ENCODE assay signal across 20 cellular contexts in the genomic region with DNA sequence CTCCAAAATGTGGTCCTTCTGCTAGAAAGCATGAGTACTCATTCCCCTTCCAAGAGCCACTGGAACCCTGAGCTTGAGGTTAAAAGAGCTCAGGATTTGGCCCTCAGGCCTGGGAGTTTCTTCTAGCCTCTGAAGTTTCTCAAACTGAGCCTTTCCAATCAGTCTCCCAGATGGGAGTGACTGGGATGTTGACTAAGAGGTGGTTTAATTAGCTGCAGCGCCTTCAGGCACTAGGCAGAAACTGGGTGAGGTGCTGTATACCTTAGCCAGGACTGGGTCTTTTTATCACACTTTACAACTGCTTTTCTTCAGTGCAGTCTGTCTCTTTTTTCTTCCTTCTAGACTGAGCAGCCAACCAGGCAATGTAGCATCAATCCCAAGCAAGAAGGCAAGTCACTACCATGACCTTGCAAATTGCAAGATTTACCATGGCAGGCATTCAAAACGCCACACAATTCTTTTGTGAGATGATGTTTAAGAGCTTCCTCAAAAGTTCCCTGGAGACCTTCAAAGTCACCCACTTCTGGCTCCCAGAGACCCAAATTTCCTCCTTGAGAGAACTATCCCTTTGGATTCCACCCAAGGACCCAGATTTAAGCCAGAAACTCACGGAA.
DNase-seq lines count a peak whose midpoint lies in the region; ATAC-seq and TF ChIP-seq lines count a peak whose summit lies in the region.
"Had no signal": no experiment of that assay in that cellular context is flagged by ENCODE, and none has a peak within 500 bp of the region (broad histone marks: within the 10 kb centered on the region; RNA-seq: fewer than 3 reads in every experiment).

No MANE protein-coding gene starts in this region.

- POLR2A ChIA-PET in RWPE1 (lab: Yijun Ruan, JAX; ENCODE audit: low non-redundant PET) = no interaction called here

- no peak for TF ChIP-seq EP300 in suprapubic skin (IDR thresholded peaks at IDR 0.05)

- DNase-seq in RWPE1 (ENCODE audit: low spot score) (peak; percentile 20), medulla oblongata (ENCODE audit: extremely low spot score) (peak; percentile 55), suprapubic skin (ENCODE audit: low spot score in 2 of 2) (no peak), BE2C (no peak), GM23338 (ENCODE audit: low spot score) (no peak)
- DNase-seq in activated effector memory CD4-positive, alpha-beta T cell treated with anti-CD3 and anti-CD28 coated beads, Interleukin-2, amount 50 U/mL, for 16 hours = no peak
- DNase-seq: CD4-positive, CD25-positive, alpha-beta regulatory T cell; DMS79 treated with DMSO at 0.1 percent for 48 hours; GOT3; HCEC 1CT; KG1; MV-4-11; NCI-H1105 treated with DMSO at 0.1 percent for 48 hours; NCI-H2029 treated with DMSO at 0.1 percent for 48 hours; NCI-H226; NCI-H510A treated with DMSO at 0.1 percent for 48 hours; NCI-H774; Right ventricle myocardium superior had no signal

- peaks cover 11% of the 10 kb centered on the region for H3K9me3 Mint-ChIP-seq in GM23338

- 0 out of 2 replicates have a peak, but pooled peaks cover 4% of the 10 kb centered on the region for H4K20me1 ChIP-seq in GM23338 (replicated peaks; ENCODE audit: insufficient read depth)

- WGBS in suprapubic skin = 62% methylated on average over 3 of the region's 3 CpGs

- H3K4me3 ChIP-seq in suprapubic skin = no peak overlapping the region
- no peak overlapping the region for H3K4me3 ChIP-seq in BE2C (ENCODE audit: low read depth, low read length)
- H3K4me3 ChIP-seq in GM23338 = no peak overlapping the region

- H3K9me2 ChIP-seq in GM23338 (ENCODE audit: insufficient read depth) = peaks cover 20% of the 10 kb centered on the region

- H3K27me3 Mint-ChIP-seq in GM23338 (ENCODE audit: insufficient read depth, low read depth, poor library complexity) = peaks cover 13% of the 10 kb centered on the region

- H3K9me3 ChIP-seq in suprapubic skin (no peaks in the 10 kb centered on the region), BE2C (no peaks in the 10 kb centered on the region)

- H3K36me3 ChIP-seq in suprapubic skin (no peaks in the 10 kb centered on the region), BE2C (no peaks in the 10 kb centered on the region), GM23338 (ENCODE audit: insufficient read depth) (no peaks in the 10 kb centered on the region)

- H3K4me2 ChIP-seq in GM23338 = no peak overlapping the region

- no peak for TF ChIP-seq POLR2A in suprapubic skin (IDR thresholded peaks at IDR 0.05)

- peak; percentile 63 for ATAC-seq in esophagus mucosa
- no peak for ATAC-seq in GM23338

- H3K79me2 ChIP-seq in GM23338 (replicated peaks; ENCODE audit: insufficient read depth) = no peaks in the 10 kb centered on the region

- peaks cover 8% of the 10 kb centered on the region; the same call in 2 of the 3 replicates for H3K36me3 Mint-ChIP-seq in GM23338 (ENCODE audit: low read depth)
- H3K36me3 Mint-ChIP-seq: CD4-positive, CD25-positive, alpha-beta regulatory T cell had no signal

- H3F3A ChIP-seq in GM23338 (replicated peaks; ENCODE audit: low read depth) = no peaks in the 10 kb centered on the region

- TF ChIP-seq CTCF in RWPE1 (conservative IDR thresholded peaks at IDR 0.05; ENCODE audit: low read depth) (no peak), suprapubic skin (IDR thresholded peaks at IDR 0.05) (no peak), BE2C (IDR thresholded peaks at IDR 0.05; ENCODE audit: low read depth, low read length) (no peak), GM23338 (conservative IDR thresholded peaks at IDR 0.05; ENCODE audit: low read depth in 2 of 2) (no peak)

- H3K27ac ChIP-seq in RWPE1 (no peak overlapping the region), suprapubic skin (peak overlapping the region; percentile 53), GM23338 (ENCODE audit: low read depth) (no peak overlapping the region)
- H3K27ac ChIP-seq: HL-60 had no signal

- H3K4me1 ChIP-seq in suprapubic skin (peaks cover 33% of the 10 kb centered on the region), BE2C (no peaks in the 10 kb centered on the region), GM23338 (ENCODE audit: insufficient read depth) (peaks cover 21% of the 10 kb centered on the region)

- H3K4me1 Mint-ChIP-seq in GM23338 = peaks cover 21% of the 10 kb centered on the region

- no peak overlapping the region for H3K4me3 Mint-ChIP-seq in GM23338
- H3K4me3 Mint-ChIP-seq: CD4-positive, CD25-positive, alpha-beta regulatory T cell had no signal

- H2AFZ ChIP-seq in GM23338 = no peak overlapping the region

- no peak overlapping the region for H3K27ac Mint-ChIP-seq in GM23338

- CTCF ChIA-PET in RWPE1 (lab: Yijun Ruan, JAX) = no interaction called here

- H3K27me3 ChIP-seq in suprapubic skin (no peaks in the 10 kb centered on the region), BE2C (no peaks in the 10 kb centered on the region), GM23338 (ENCODE audit: insufficient read depth) (peaks cover 26% of the 10 kb centered on the region)

TF ChIP-seq in GM23338, 12 proteins besides CTCF, POLR2A, EP300 and RAD21 (continues in another document):
- no peak for TF ChIP-seq STAT1 (IDR thresholded peaks at IDR 0.05; ENCODE audit: unreplicated experiment)
- TF ChIP-seq JUNB (IDR thresholded peaks at IDR 0.05; ENCODE audit: unreplicated experiment) = no peak
- no peak for TF ChIP-seq ZNF114 (CRISPR knock-in tag; IDR thresholded peaks at IDR 0.05)
- TF ChIP-seq, protein P1, sequence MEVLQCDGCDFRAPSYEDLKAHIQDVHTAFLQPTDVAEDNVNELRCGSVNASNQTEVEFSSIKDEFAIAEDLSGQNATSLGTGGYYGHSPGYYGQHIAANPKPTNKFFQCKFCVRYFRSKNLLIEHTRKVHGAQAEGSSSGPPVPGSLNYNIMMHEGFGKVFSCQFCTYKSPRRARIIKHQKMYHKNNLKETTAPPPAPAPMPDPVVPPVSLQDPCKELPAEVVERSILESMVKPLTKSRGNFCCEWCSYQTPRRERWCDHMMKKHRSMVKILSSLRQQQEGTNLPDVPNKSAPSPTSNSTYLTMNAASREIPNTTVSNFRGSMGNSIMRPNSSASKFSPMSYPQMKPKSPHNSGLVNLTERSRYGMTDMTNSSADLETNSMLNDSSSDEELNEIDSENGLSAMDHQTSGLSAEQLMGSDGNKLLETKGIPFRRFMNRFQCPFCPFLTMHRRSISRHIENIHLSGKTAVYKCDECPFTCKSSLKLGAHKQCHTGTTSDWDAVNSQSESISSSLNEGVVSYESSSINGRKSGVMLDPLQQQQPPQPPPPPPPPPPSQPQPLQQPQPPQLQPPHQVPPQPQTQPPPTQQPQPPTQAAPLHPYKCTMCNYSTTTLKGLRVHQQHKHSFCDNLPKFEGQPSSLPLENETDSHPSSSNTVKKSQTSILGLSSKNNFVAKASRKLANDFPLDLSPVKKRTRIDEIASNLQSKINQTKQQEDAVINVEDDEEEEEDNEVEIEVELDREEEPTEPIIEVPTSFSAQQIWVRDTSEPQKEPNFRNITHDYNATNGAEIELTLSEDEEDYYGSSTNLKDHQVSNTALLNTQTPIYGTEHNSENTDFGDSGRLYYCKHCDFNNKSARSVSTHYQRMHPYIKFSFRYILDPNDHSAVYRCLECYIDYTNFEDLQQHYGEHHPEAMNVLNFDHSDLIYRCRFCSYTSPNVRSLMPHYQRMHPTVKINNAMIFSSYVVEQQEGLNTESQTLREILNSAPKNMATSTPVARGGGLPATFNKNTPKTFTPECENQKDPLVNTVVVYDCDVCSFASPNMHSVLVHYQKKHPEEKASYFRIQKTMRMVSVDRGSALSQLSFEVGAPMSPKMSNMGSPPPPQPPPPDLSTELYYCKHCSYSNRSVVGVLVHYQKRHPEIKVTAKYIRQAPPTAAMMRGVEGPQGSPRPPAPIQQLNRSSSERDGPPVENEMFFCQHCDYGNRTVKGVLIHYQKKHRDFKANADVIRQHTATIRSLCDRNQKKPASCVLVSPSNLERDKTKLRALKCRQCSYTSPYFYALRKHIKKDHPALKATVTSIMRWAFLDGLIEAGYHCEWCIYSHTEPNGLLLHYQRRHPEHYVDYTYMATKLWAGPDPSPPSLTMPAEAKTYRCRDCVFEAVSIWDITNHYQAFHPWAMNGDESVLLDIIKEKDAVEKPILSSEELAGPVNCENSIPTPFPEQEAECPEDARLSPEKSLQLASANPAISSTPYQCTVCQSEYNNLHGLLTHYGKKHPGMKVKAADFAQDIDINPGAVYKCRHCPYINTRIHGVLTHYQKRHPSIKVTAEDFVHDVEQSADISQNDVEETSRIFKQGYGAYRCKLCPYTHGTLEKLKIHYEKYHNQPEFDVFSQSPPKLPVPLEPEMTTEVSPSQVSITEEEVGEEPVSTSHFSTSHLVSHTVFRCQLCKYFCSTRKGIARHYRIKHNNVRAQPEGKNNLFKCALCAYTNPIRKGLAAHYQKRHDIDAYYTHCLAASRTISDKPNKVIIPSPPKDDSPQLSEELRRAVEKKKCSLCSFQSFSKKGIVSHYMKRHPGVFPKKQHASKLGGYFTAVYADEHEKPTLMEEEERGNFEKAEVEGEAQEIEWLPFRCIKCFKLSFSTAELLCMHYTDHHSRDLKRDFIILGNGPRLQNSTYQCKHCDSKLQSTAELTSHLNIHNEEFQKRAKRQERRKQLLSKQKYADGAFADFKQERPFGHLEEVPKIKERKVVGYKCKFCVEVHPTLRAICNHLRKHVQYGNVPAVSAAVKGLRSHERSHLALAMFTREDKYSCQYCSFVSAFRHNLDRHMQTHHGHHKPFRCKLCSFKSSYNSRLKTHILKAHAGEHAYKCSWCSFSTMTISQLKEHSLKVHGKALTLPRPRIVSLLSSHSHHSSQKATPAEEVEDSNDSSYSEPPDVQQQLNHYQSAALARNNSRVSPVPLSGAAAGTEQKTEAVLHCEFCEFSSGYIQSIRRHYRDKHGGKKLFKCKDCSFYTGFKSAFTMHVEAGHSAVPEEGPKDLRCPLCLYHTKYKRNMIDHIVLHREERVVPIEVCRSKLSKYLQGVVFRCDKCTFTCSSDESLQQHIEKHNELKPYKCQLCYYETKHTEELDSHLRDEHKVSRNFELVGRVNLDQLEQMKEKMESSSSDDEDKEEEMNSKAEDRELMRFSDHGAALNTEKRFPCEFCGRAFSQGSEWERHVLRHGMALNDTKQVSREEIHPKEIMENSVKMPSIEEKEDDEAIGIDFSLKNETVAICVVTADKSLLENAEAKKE (CRISPR knock-in tag; IDR thresholded peaks at IDR 0.05) = no peak

Comparison
In these comparisons a context has a peak if more than half of its experiments do, and no peak if none do; other contexts are left out.
1. DNase-seq: peak in RWPE1 (single experiment) and medulla oblongata (single experiment); none in suprapubic skin (0 of 2), BE2C (single experiment), GM23338 (single experiment) and activated effector memory CD4-positive, alpha-beta T cell treated with anti-CD3 and anti-CD28 coated beads, Interleukin-2, amount 50 U/mL, for 16 hours (single experiment).